Comparison of ENCODE assay signal across 1 cellular context in genomic region chrX:119468930-119469635, GRCh38.
TF ChIP-seq lines count a peak whose summit lies in the region.

No MANE protein-coding gene starts in this region.

TF ChIP-seq in K562, 482 proteins besides CTCF, POLR2A, EP300 and RAD21 (continued from another document and continues in another):
- TF ChIP-seq TRIM25 (IDR thresholded peaks at IDR 0.05; ENCODE audit: borderline replicate concordance) (no peak), SMAD1 (IDR thresholded peaks at IDR 0.05; ENCODE audit: low read depth, low read length, partially characterized antibody) (no peak), BRF2 (IDR thresholded peaks at IDR 0.05; ENCODE audit: borderline replicate concordance, insufficient read depth, insufficient read length) (no peak), BRD9 (IDR thresholded peaks at IDR 0.05; ENCODE audit: low read depth, partially characterized antibody) (no peak), HLTF (IDR thresholded peaks at IDR 0.05) (no peak), MLX (CRISPR knock-in tag; conservative IDR thresholded peaks at IDR 0.05) (no peak), ZNF133 (CRISPR knock-in tag; IDR thresholded peaks at IDR 0.05) (no peak), IRF2 (CRISPR knock-in tag; IDR thresholded peaks at IDR 0.05) (no peak), MYBL2 (IDR thresholded peaks at IDR 0.05; ENCODE audit: low read depth) (no peak), MYBL2 (CRISPR knock-in tag; IDR thresholded peaks at IDR 0.05; ENCODE audit: borderline replicate concordance) (no peak), SMARCA5 (IDR thresholded peaks at IDR 0.05) (no peak), CBFB (CRISPR knock-in tag; IDR thresholded peaks at IDR 0.05) (no peak), RB1 (IDR thresholded peaks at IDR 0.05; ENCODE audit: low read depth) (peak; percentile 91), ZNF277 (CRISPR knock-in tag; IDR thresholded peaks at IDR 0.05; ENCODE audit: borderline replicate concordance) (no peak), DACH1 (IDR thresholded peaks at IDR 0.05; ENCODE audit: partially characterized antibody) (no peak), CHD7 (IDR thresholded peaks at IDR 0.05; ENCODE audit: low read depth, low read length) (no peak), ZNF280B (CRISPR knock-in tag; IDR thresholded peaks at IDR 0.05) (no peak), CHD2 (IDR thresholded peaks at IDR 0.05; ENCODE audit: low read depth, low read length) (no peak), ARID4B (CRISPR knock-in tag; IDR thresholded peaks at IDR 0.05) (no peak), ETV6 (IDR thresholded peaks at IDR 0.05; ENCODE audit: borderline replicate concordance in 1 of 2, low read depth in 2 of 2, low read length in 1 of 2) (0 out of 4 replicates have a peak, but pooled peaks of 1 of the 2 experiments have one; percentile 36), ETV6 (CRISPR knock-in tag; IDR thresholded peaks at IDR 0.05; ENCODE audit: borderline replicate concordance) (no peak), ZNF23 (CRISPR knock-in tag; IDR thresholded peaks at IDR 0.05) (no peak), THAP12 (CRISPR knock-in tag; IDR thresholded peaks at IDR 0.05) (no peak), PRMT5 (CRISPR knock-in tag; IDR thresholded peaks at IDR 0.05) (no peak), ZNF41 (CRISPR knock-in tag; conservative IDR thresholded peaks at IDR 0.05) (no peak), SIX5 (IDR thresholded peaks at IDR 0.05; ENCODE audit: borderline replicate concordance in 1 of 2, insufficient read depth in 1 of 2, low read depth in 1 of 2, low read length in 2 of 2) (0 out of 4 replicates have a peak, but pooled peaks of 1 of the 2 experiments have one; percentile 7), DDX20 (tag; IDR thresholded peaks at IDR 0.05; ENCODE audit: low read depth) (no peak), HDGF (IDR thresholded peaks at IDR 0.05) (0 out of 2 replicates have a peak, but pooled peaks have one; percentile 54)
